In the genomic region with DNA sequence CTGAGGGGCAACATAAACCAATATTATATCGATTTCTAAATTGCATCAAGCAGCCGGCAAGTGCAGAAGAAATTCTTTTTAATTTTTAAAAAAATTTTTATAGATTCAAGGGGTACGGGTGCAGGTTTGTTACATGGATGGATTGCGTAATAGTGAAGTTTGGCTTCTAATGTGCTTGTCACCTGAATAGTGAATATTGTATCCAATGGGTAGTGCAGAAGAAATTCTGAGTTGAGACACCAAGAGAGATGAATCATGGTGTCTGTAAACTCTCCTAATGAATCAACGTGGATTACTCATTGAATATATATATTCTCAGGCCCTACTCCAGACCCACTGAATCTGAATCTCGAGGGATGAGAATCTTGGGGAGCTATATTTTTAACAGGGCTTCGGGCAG, we compare ENCODE assay signal across 23 cellular contexts.
DNase-seq lines count a peak whose midpoint lies in the region; ATAC-seq, FAIRE-seq and TF ChIP-seq lines count a peak whose summit lies in the region.
"Had no signal": no experiment of that assay in that cellular context is flagged by ENCODE, and none has a peak within 500 bp of the region (broad histone marks: within the 10 kb centered on the region; RNA-seq: fewer than 3 reads in every experiment).

No MANE protein-coding gene starts in this region.

- no peak for TF ChIP-seq RAD21 in A549 (conservative IDR thresholded peaks at IDR 0.05 in 1 of 2, IDR thresholded peaks at IDR 0.05 in 1 of 2)

- POLR2A ChIA-PET in A549 (lab: Yijun Ruan, JAX): no interaction called here
- POLR2A ChIA-PET in RWPE1 (lab: Yijun Ruan, JAX; ENCODE audit: low non-redundant PET): no interaction called here

- no peak for TF ChIP-seq POLR2A in A549 (IDR thresholded peaks at IDR 0.05; ENCODE audit: low read length)

- ATAC-seq in A549 (peak in 1 of 2 experiments; percentile 34; a peak in 1 of 6 replicates), esophagus mucosa (no peak), HG03469 (IDR thresholded peaks at IDR 0.05; ENCODE audit: unreplicated experiment) (no peak)
- ATAC-seq: T-cell had no signal

- H3K27me3 ChIP-seq in SJCRH30: no peaks in the 10 kb centered on the region

- TF ChIP-seq CTCF in A549 (IDR thresholded peaks at IDR 0.05) (no peak), RWPE1 (conservative IDR thresholded peaks at IDR 0.05; ENCODE audit: low read depth) (no peak), epithelial cell of esophagus (IDR thresholded peaks at IDR 0.05; ENCODE audit: insufficient read depth, low read depth, low read length, missing control alignments) (no peak)

- WGBS in A549 (ENCODE audit: missing lambda C conversion rate): 27% methylated on average over 7 of the region's 7 CpGs

- no peaks in the 10 kb centered on the region for H3K9me3 ChIP-seq in A549
- no peaks in the 10 kb centered on the region for H3K9me3 ChIP-seq in SJCRH30 (replicated peaks)
- H3K9me3 ChIP-seq: BE2C, HAP-1, SK-N-SH had no signal

- TF ChIP-seq EP300 in A549 (IDR thresholded peaks at IDR 0.05): no peak

- CTCF ChIA-PET in A549 (lab: Yijun Ruan, JAX): no interaction called here
- CTCF ChIA-PET in RWPE1 (lab: Yijun Ruan, JAX): interaction anchor here (0.6 kb wide), 1 partner anchor 45 kb away, joined by 6 read pairs; no protein-coding TSS in a partner anchor

- no peak overlapping the region for H3K27ac ChIP-seq in A549
- no peak overlapping the region for H3K27ac ChIP-seq in RWPE1
- no peak overlapping the region for H3K27ac ChIP-seq in SJCRH30
- no peak overlapping the region for H3K27ac ChIP-seq in caudate nucleus (ENCODE audit: low read depth, low read length)

- DNase-seq in A549 (ENCODE audit: low read depth in 1 of 2, low spot score in 1 of 2) (no peak), HCEC 1CT (peak; percentile 14), RWPE1 (ENCODE audit: low spot score) (peak; percentile 20), epithelial cell of esophagus (ENCODE audit: low read depth) (peak; percentile 55), SJCRH30 (no peak), caudate nucleus (lab: John Stamatoyannopoulos, UW) (no peak)
- DNase-seq: BE2C, DMS53, GF-D8, KG1, NCI-H1092 treated with DMSO at 0.1 percent for 48 hours, NCI-H1436 treated with DMSO at 0.1 percent for 48 hours, NCI-H1930, NCI-H2227 treated with DMSO at 0.1 percent for 48 hours, NCI-H510A, SHP77 treated with DMSO at 0.1 percent for 48 hours, SK-N-SH, T-cell had no signal

- no peaks in the 10 kb centered on the region for H3K36me3 ChIP-seq in SJCRH30
- H3K36me3 ChIP-seq: BE2C, HAP-1 had no signal

- no peak for FAIRE-seq in A549 (lab: Jason Lieb, UNC)
- FAIRE-seq: D721Med, RCC 7860 had no signal

- H3K4me1 ChIP-seq in A549: no peaks in the 10 kb centered on the region
- no peaks in the 10 kb centered on the region for H3K4me1 ChIP-seq in SJCRH30
- H3K4me1 ChIP-seq: BE2C had no signal

- H3K4me3 ChIP-seq in A549 (no peak overlapping the region), epithelial cell of esophagus (ENCODE audit: low read length) (no peak overlapping the region), SJCRH30 (no peak overlapping the region)
- H3K4me3 ChIP-seq: HAP-1 had no signal

- no peak overlapping the region for H3K4me2 ChIP-seq in A549
- H3K4me2 ChIP-seq: SK-N-SH had no signal

TF ChIP-seq in A549, 52 proteins besides CTCF, POLR2A, EP300 and RAD21:
- peak; percentile 50 to 61; a peak in 2 of 4 replicates for TF ChIP-seq CEBPB (IDR thresholded peaks at IDR 0.05)
- no peak for TF ChIP-seq CHD4 (IDR thresholded peaks at IDR 0.05; ENCODE audit: borderline replicate concordance)

Comparison
In these comparisons a context has a peak if more than half of its experiments do, and no peak if none do; other contexts are left out.
1. DNase-seq: peak in HCEC 1CT (single experiment), RWPE1 (single experiment) and epithelial cell of esophagus (single experiment); none in A549 (0 of 2), SJCRH30 (0 of 2) and caudate nucleus (0 of 61).